ENCODE assay signal across 11 cellular contexts in the genomic region with DNA sequence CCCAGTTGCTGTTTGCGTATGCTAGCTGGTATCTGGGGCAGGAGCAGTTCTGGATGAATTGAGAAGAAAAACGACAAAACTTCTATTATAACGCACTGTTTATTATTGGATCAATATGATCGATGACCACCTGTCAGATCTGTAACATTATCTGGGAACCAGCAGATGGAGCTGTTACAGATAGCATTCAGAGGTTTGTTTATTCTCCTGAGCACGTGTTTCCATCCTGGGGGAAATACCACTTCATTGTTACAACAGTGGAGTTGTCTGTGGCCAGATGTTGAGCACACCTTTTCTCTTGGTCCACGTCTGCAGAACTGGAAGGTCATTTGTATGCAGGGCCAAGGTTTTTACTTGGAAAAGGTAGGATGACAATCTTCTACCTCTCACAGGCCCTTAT. TPM values are rescaled to one million over a fixed set of nuclear protein-coding genes. Genes with fewer than 3 reads are reported as not detected.
DNase-seq lines count a peak whose midpoint lies in the region; ATAC-seq and TF ChIP-seq lines count a peak whose summit lies in the region.
"Had no signal": no experiment of that assay in that cellular context is flagged by ENCODE, and none has a peak within 500 bp of the region (broad histone marks: within the 10 kb centered on the region; RNA-seq: fewer than 3 reads in every experiment).

No MANE protein-coding gene starts in this region.

- no peak overlapping the region for H3K4ac ChIP-seq in neuronal stem cell (ENCODE audit: low read length)

- no peak overlapping the region for H3K4me3 ChIP-seq in parathyroid adenoma (ENCODE audit: low read depth, low read length)
- H3K4me3 ChIP-seq in neuronal stem cell (ENCODE audit: low read length in 2 of 2), result no peak overlapping the region
- H3K4me3 ChIP-seq in esophagus muscularis mucosa, result no peak overlapping the region
- H3K4me3 ChIP-seq: thoracic aorta had no signal

- no peak overlapping the region for H2BK5ac ChIP-seq in neuronal stem cell (ENCODE audit: low read length)

- TF ChIP-seq POLR2A in esophagus muscularis mucosa (IDR thresholded peaks at IDR 0.05; ENCODE audit: low read depth), result no peak

- H3K36me3 Mint-ChIP-seq in chondrocyte (ENCODE audit: low read depth), result no peaks in the 10 kb centered on the region

- no peak overlapping the region for H2BK12ac ChIP-seq in neuronal stem cell (ENCODE audit: low read length)

- no CpG with 5 or more reads among the region's 6 CpGs for WGBS in neuronal stem cell (ENCODE audit: extremely low coverage in 2 of 2, insufficient read length in 2 of 2, insufficient replicate concordance in 1 of 2), 2 donors
- WGBS in esophagus muscularis mucosa, result 21% methylated on average over 6 of the region's 6 CpGs

- no peak overlapping the region for H2BK120ac ChIP-seq in neuronal stem cell (ENCODE audit: low read depth, low read length)

- peak; percentile 41 for TF ChIP-seq CTCF in chondrocyte (IDR thresholded peaks at IDR 0.05)
- peak; percentile 36 for TF ChIP-seq CTCF in parathyroid adenoma (IDR thresholded peaks at IDR 0.05)
- TF ChIP-seq CTCF in esophagus muscularis mucosa (IDR thresholded peaks at IDR 0.05), result no peak

- H2AFZ ChIP-seq in parathyroid adenoma (no peak overlapping the region), neuronal stem cell (ENCODE audit: low read length) (no peak overlapping the region)

- no peak overlapping the region for H4K8ac ChIP-seq in neuronal stem cell (ENCODE audit: low read depth, low read length)

- H3K36me3 ChIP-seq in parathyroid adenoma (ENCODE audit: control insufficient read depth, insufficient read depth, low read length) (no peaks in the 10 kb centered on the region), neuronal stem cell (replicated peaks in 1 of 2; ENCODE audit: control insufficient read depth in 2 of 2, insufficient read depth in 2 of 2, low read length in 2 of 2) (no peaks in the 10 kb centered on the region), esophagus muscularis mucosa (no peaks in the 10 kb centered on the region)
- H3K36me3 ChIP-seq: thoracic aorta had no signal

- no peaks in the 10 kb centered on the region for H3K4me1 ChIP-seq in parathyroid adenoma
- H3K4me1 ChIP-seq in neuronal stem cell (ENCODE audit: control insufficient read depth in 2 of 2, insufficient read depth in 1 of 2, low read depth in 1 of 2, low read length in 2 of 2), result no peaks in the 10 kb centered on the region
- no peaks in the 10 kb centered on the region for H3K4me1 ChIP-seq in esophagus muscularis mucosa

- H3K9me3 ChIP-seq in parathyroid adenoma (ENCODE audit: control insufficient read depth, low read length) (no peaks in the 10 kb centered on the region), neuronal stem cell (replicated peaks in 1 of 2; ENCODE audit: control insufficient read depth in 2 of 2, insufficient read depth in 1 of 2, low read depth in 1 of 2, low read length in 2 of 2) (no peaks in the 10 kb centered on the region), esophagus muscularis mucosa (no peaks in the 10 kb centered on the region)
- H3K9me3 ChIP-seq: thoracic aorta had no signal

- no peak overlapping the region for H3K23ac ChIP-seq in neuronal stem cell (ENCODE audit: low read depth, low read length, poor library complexity)

- H3K27ac ChIP-seq in parathyroid adenoma (no peak overlapping the region), neuronal stem cell (replicated peaks; ENCODE audit: low read length) (no peak overlapping the region), esophagus muscularis mucosa (replicated peaks in 1 of 4) (no peak overlapping the region)
- H3K27ac ChIP-seq: thoracic aorta had no signal

- H3K9ac ChIP-seq in parathyroid adenoma, result no peak overlapping the region
- H3K9ac ChIP-seq in neuronal stem cell (ENCODE audit: low read depth, low read length, poor library complexity), result no peak overlapping the region

- no peak for ATAC-seq in GM19035 (IDR thresholded peaks at IDR 0.05; ENCODE audit: unreplicated experiment)

- H3K4me1 Mint-ChIP-seq in chondrocyte (ENCODE audit: low read depth), result no peaks in the 10 kb centered on the region

- no peaks in the 10 kb centered on the region for H3K79me1 ChIP-seq in neuronal stem cell (ENCODE audit: low read depth, low read length)

- no peak overlapping the region for H4K91ac ChIP-seq in neuronal stem cell (ENCODE audit: low read depth, low read length, poor library complexity)

- H3K27me3 Mint-ChIP-seq in chondrocyte (ENCODE audit: low read depth), result peaks cover 65% of the 10 kb centered on the region

- H3K27ac Mint-ChIP-seq in chondrocyte (ENCODE audit: unreplicated experiment), result no peak overlapping the region

- H2AK5ac ChIP-seq in neuronal stem cell (ENCODE audit: low read depth, low read length), result no peak overlapping the region

- no peak overlapping the region for H3K4me3 Mint-ChIP-seq in chondrocyte (ENCODE audit: unreplicated experiment)

- H2BK15ac ChIP-seq in neuronal stem cell (ENCODE audit: low read length), result no peak overlapping the region

- no peak overlapping the region for H3K14ac ChIP-seq in neuronal stem cell (ENCODE audit: low read length)

- TF ChIP-seq EP300 in esophagus muscularis mucosa (IDR thresholded peaks at IDR 0.05), result no peak

- intact Hi-C loops in esophagus muscularis mucosa (cut with DNase I), result no loop called here

- H3K18ac ChIP-seq in neuronal stem cell (ENCODE audit: low read length), result no peak overlapping the region

- no peaks in the 10 kb centered on the region for H3K27me3 ChIP-seq in parathyroid adenoma (ENCODE audit: control insufficient read depth, insufficient read depth, low read length)
- peaks cover 4 to 42% (median 18%) of the 10 kb centered on the region in 3 experiments for H3K27me3 ChIP-seq in neuronal stem cell (ENCODE audit: control insufficient read depth in 3 of 3, insufficient read depth in 3 of 3, low read depth in 1 of 3, low read length in 3 of 3)
- peaks cover 0 to 74% (median 5%) of the 10 kb centered on the region in 4 donors for H3K27me3 ChIP-seq in esophagus muscularis mucosa

- H3K9me3 Mint-ChIP-seq in chondrocyte (ENCODE audit: low read depth), result peaks cover 6% of the 10 kb centered on the region

- H3K4me2 ChIP-seq in parathyroid adenoma (ENCODE audit: low read length), result no peak overlapping the region
- no peak overlapping the region for H3K4me2 ChIP-seq in neuronal stem cell (ENCODE audit: insufficient read depth, low read length, poor library complexity, severe bottlenecking)

- H3K79me2 ChIP-seq in parathyroid adenoma, result no peaks in the 10 kb centered on the region

- DNase-seq in DMS 273 (lab: John Stamatoyannopoulos, UW; ENCODE audit: unreplicated experiment) (peak; percentile 40), DMS 273 treated with DMSO at 0.1 percent for 48 hours (lab: John Stamatoyannopoulos, UW) (no peak), NCI-H1092 treated with DMSO at 0.1 percent for 48 hours (lab: John Stamatoyannopoulos, UW) (peak; percentile 73), chondrocyte (ENCODE audit: low spot score) (no peak), neuronal stem cell (ENCODE audit: low spot score) (no peak), esophagus muscularis mucosa (ENCODE audit: extremely low spot score) (no peak)
- DNase-seq: 8988T, cortex of kidney had no signal

RNA-seq across cellular contexts. Expression of gene NKX2-2, which starts 16.0 kb away (rescaled TPM):
- not detected in 3 replicates for total RNA-seq in chondrocyte
- not detected for polyA plus RNA-seq in neuronal stem cell (2013, experiment 1 of 2)
- polyA plus RNA-seq in neuronal stem cell (2013, experiment 2 of 2), result not detected
- not detected for total RNA-seq in esophagus muscularis mucosa

Comparison
In these comparisons a context has a peak if more than half of its experiments do, and no peak if none do; other contexts are left out.
1. DNase-seq: peak in DMS 273 (single experiment) and NCI-H1092 treated with DMSO at 0.1 percent for 48 hours (single experiment); none in DMS 273 treated with DMSO at 0.1 percent for 48 hours (single experiment), chondrocyte (single experiment), neuronal stem cell (single experiment) and esophagus muscularis mucosa (single experiment).
2. CTCF ChIP-seq: peak in chondrocyte (single experiment) and parathyroid adenoma (single experiment); none in esophagus muscularis mucosa (0 of 3).